Comparison of ENCODE assay signal across 8 cellular contexts in genomic region chr19:1568320-1569019, GRCh38. TPM values are rescaled to one million over a fixed set of nuclear protein-coding genes. Genes with fewer than 3 reads are reported as not detected.
DNase-seq lines count a peak whose midpoint lies in the region; ATAC-seq and TF ChIP-seq lines count a peak whose summit lies in the region.

Gene MEX3D (minus strand): TSS chr19:1568325. CDS start chr19:1568058, 267 bp downstream.

- ATAC-seq in HG03175 (IDR thresholded peaks at IDR 0.05; ENCODE audit: unreplicated experiment) (peak; percentile 64), Panc1 (peak; percentile 82), GM19395 (IDR thresholded peaks at IDR 0.05; ENCODE audit: unreplicated experiment) (no peak)
- peak; percentile 87 to 95 for ATAC-seq in naive thymus-derived CD8-positive, alpha-beta T cell

- H3K27ac ChIP-seq in Panc1 (ENCODE audit: low read length) (no peak within 1 kb of the TSS), esophagus muscularis mucosa (replicated peaks in 1 of 4) (peak within 1 kb of the TSS; percentile 87 to 91 (median 90))

- H3K9me3 ChIP-seq in Panc1 (ENCODE audit: control insufficient read depth, insufficient read depth, low read depth, low read length) (no peaks in the 10 kb centered on the region), esophagus muscularis mucosa (no peaks in the 10 kb centered on the region)

- H3K9me3 Mint-ChIP-seq in activated T-helper 1 cell treated with anti-CD3 and anti-CD28 coated beads, Interleukin-12 subunit alpha, Interleukin-12 subunit beta, Interleukin-2, Interleukin-4 antibody, amounts not matched to agents 30 ng/mL and 10 ng/mL and 1 ng/mL, durations not matched to agents 14 hours and 24 hours and 36 hours: no peaks in the 10 kb centered on the region
- H3K9me3 Mint-ChIP-seq in naive thymus-derived CD8-positive, alpha-beta T cell: no peaks in the 10 kb centered on the region

- TF ChIP-seq CTCF in GM12865 (IDR thresholded peaks at IDR 0.05; ENCODE audit: insufficient read depth, low read depth, low read length, missing control alignments) (no peak), Panc1 (IDR thresholded peaks at IDR 0.05) (no peak), esophagus muscularis mucosa (IDR thresholded peaks at IDR 0.05) (no peak)

- H3K36me3 Mint-ChIP-seq in activated T-helper 1 cell treated with anti-CD3 and anti-CD28 coated beads, Interleukin-12 subunit alpha, Interleukin-12 subunit beta, Interleukin-2, Interleukin-4 antibody, amounts not matched to agents 30 ng/mL and 10 ng/mL and 1 ng/mL, durations not matched to agents 14 hours and 24 hours and 36 hours (ENCODE audit: low read depth): no peaks in the 10 kb centered on the region
- H3K36me3 Mint-ChIP-seq in naive thymus-derived CD8-positive, alpha-beta T cell: no peaks in the 10 kb centered on the region

- no peaks in the 10 kb centered on the region; the same call in 1 of the 2 replicates for H3K4me1 ChIP-seq in Panc1 (ENCODE audit: control insufficient read depth, insufficient read depth, low read length)
- H3K4me1 ChIP-seq in esophagus muscularis mucosa: peaks cover 12 to 38% (median 27%) of the 10 kb centered on the region in 4 donors

- H3K4me3 ChIP-seq in GM12865 (ENCODE audit: low read depth, low read length) (peak within 1 kb of the TSS; percentile 30), Panc1 (ENCODE audit: low read depth in 2 of 2, low read length in 2 of 2) (peak within 1 kb of the TSS; percentile 59 to 63), esophagus muscularis mucosa (peak within 1 kb of the TSS; percentile 76 to 86 (median 78))

- no peak for TF ChIP-seq EP300 in esophagus muscularis mucosa (IDR thresholded peaks at IDR 0.05)

- no peaks in the 10 kb centered on the region for H3K4me1 Mint-ChIP-seq in activated T-helper 1 cell treated with anti-CD3 and anti-CD28 coated beads, Interleukin-12 subunit alpha, Interleukin-12 subunit beta, Interleukin-2, Interleukin-4 antibody, amounts not matched to agents 30 ng/mL and 10 ng/mL and 1 ng/mL, durations not matched to agents 14 hours and 24 hours and 36 hours (ENCODE audit: low read depth)
- peaks cover 4 to 9% (median 5%) of the 10 kb centered on the region in 4 donors for H3K4me1 Mint-ChIP-seq in naive thymus-derived CD8-positive, alpha-beta T cell

- peak within 1 kb of the TSS; percentile 23 for H3K27ac Mint-ChIP-seq in activated T-helper 1 cell treated with anti-CD3 and anti-CD28 coated beads, Interleukin-12 subunit alpha, Interleukin-12 subunit beta, Interleukin-2, Interleukin-4 antibody, amounts not matched to agents 30 ng/mL and 10 ng/mL and 1 ng/mL, durations not matched to agents 14 hours and 24 hours and 36 hours
- peak within 1 kb of the TSS in 3 of 10 donors; percentile 8 to 49 (median 34) for H3K27ac Mint-ChIP-seq in naive thymus-derived CD8-positive, alpha-beta T cell

- 12% methylated on average over 17 of the region's 63 CpGs for WGBS in esophagus muscularis mucosa

- peak within 1 kb of the TSS; percentile 56 for H3K4me3 Mint-ChIP-seq in activated T-helper 1 cell treated with anti-CD3 and anti-CD28 coated beads, Interleukin-12 subunit alpha, Interleukin-12 subunit beta, Interleukin-2, Interleukin-4 antibody, amounts not matched to agents 30 ng/mL and 10 ng/mL and 1 ng/mL, durations not matched to agents 14 hours and 24 hours and 36 hours
- peak within 1 kb of the TSS; percentile 18 to 74 (median 53) for H3K4me3 Mint-ChIP-seq in naive thymus-derived CD8-positive, alpha-beta T cell

- POLR2A ChIA-PET in Panc1 (lab: Charles Lee): no interaction called here
- POLR2A ChIA-PET in naive thymus-derived CD8-positive, alpha-beta T cell (lab: Charles Lee): interaction anchor here (1.1 kb wide), 1 partner anchor 33 kb away, joined by 3 read pairs; no protein-coding TSS in a partner anchor

- H3K27me3 Mint-ChIP-seq in activated T-helper 1 cell treated with anti-CD3 and anti-CD28 coated beads, Interleukin-12 subunit alpha, Interleukin-12 subunit beta, Interleukin-2, Interleukin-4 antibody, amounts not matched to agents 30 ng/mL and 10 ng/mL and 1 ng/mL, durations not matched to agents 14 hours and 24 hours and 36 hours (ENCODE audit: insufficient read depth): peaks cover 18% of the 10 kb centered on the region
- H3K27me3 Mint-ChIP-seq in naive thymus-derived CD8-positive, alpha-beta T cell: peaks cover 0 to 4% (median 0%) of the 10 kb centered on the region in 5 donors

- H3K27me3 ChIP-seq in Panc1 (ENCODE audit: control insufficient read depth, insufficient read depth, low read length) (no peaks in the 10 kb centered on the region), esophagus muscularis mucosa (no peaks in the 10 kb centered on the region)

- TF ChIP-seq POLR2A in esophagus muscularis mucosa (IDR thresholded peaks at IDR 0.05; ENCODE audit: low read depth): no peak

- no peaks in the 10 kb centered on the region; the same call in 1 of the 2 replicates for H3K36me3 ChIP-seq in Panc1 (ENCODE audit: control insufficient read depth, insufficient read depth, low read length)
- H3K36me3 ChIP-seq in esophagus muscularis mucosa: peaks cover 0 to 3% (median 0%) of the 10 kb centered on the region in 4 donors

- intact Hi-C loops in Panc1 (cut with micrococcal nuclease; ENCODE audit: unreplicated experiment) (no loop called here), esophagus muscularis mucosa (cut with DNase I) (loop anchor here (5.0 kb wide), 1 partner anchor 34 kb away; no protein-coding TSS in a partner anchor)
- intact Hi-C loops in activated T-helper 1 cell treated with anti-CD3 and anti-CD28 coated beads, Interleukin-12 subunit alpha, Interleukin-12 subunit beta, Interleukin-2, Interleukin-4 antibody, amounts not matched to agents 30 ng/mL and 10 ng/mL and 1 ng/mL, durations not matched to agents 14 hours and 24 hours and 36 hours (cut with micrococcal nuclease): loop anchor here (1.0 to 2.0 kb wide), 2 partner anchors 22 to 244 kb away; partner anchors contain the start of gene ATP8B3

- CTCF ChIA-PET in Panc1 (lab: Charles Lee): interaction anchor here (0.6 kb wide), 1 partner anchor 291 kb away, joined by 5 read pairs; no protein-coding TSS in a partner anchor

- in situ Hi-C loops in Panc1 (cut with HindIII; ENCODE audit: low pct_unique_long_range_greater_than_20kb, low sequenced_read_pairs): no loop called here

- BruUV-seq in Panc1 (replicated peaks; lab: Mats Ljungman, UMichigan): no TSS peak

- peak; percentile 86 for DNase-seq in GM12865 (ENCODE audit: low read depth)
- no peak for DNase-seq in Panc1 (ENCODE audit: low read depth, low spot score)
- peak; percentile 67 for DNase-seq in activated T-helper 1 cell treated with anti-CD3 and anti-CD28 coated beads, Interleukin-12 subunit alpha, Interleukin-12 subunit beta, Interleukin-2, Interleukin-4 antibody, amounts not matched to agents 30 ng/mL and 10 ng/mL and 1 ng/mL, durations not matched to agents 14 hours and 24 hours and 36 hours (ENCODE audit: low spot score)
- no peak for DNase-seq in esophagus muscularis mucosa (ENCODE audit: extremely low spot score)
- peak; percentile 62 to 98 (median 82) for DNase-seq in naive thymus-derived CD8-positive, alpha-beta T cell
- DNase-seq in stimulated activated CD8-positive, alpha-beta memory T cell treated with anti-CD3 and anti-CD28 coated beads, Interleukin-7, amount 100 ng/mL, for 48 hours (ENCODE audit: extremely low read depth in 1 of 2, low read depth in 1 of 2): peak; percentile 59 to 63

RNA-seq across cellular contexts. Expression of gene MEX3D, which starts in this region (rescaled TPM):
- 73.7 TPM for total RNA-seq in Panc1 (2021; ENCODE audit: unreplicated experiment)
- polyA plus RNA-seq in Panc1 (2012; ENCODE audit: insufficient read length): 62.0 TPM
- 14.6 and 15.0 TPM in 2 replicates for total RNA-seq in activated T-helper 1 cell treated with anti-CD3 and anti-CD28 coated beads, Interleukin-12 subunit alpha, Interleukin-12 subunit beta, Interleukin-2, Interleukin-4 antibody, amounts not matched to agents 30 ng/mL and 10 ng/mL and 1 ng/mL, durations not matched to agents 14 hours and 24 hours and 36 hours
- 10 to 100 TPM; 21.6 to 64.4 (median 47.5) TPM for total RNA-seq in esophagus muscularis mucosa
- 1 to 10 TPM; 3.0 to 4.4 TPM for total RNA-seq in naive thymus-derived CD8-positive, alpha-beta T cell
- under 1 TPM in 1 of 3 donors, not detected in 2; 0.08 TPM for polyA plus RNA-seq in naive thymus-derived CD8-positive, alpha-beta T cell

Comparison
In these comparisons a context has a peak if more than half of its experiments do, and no peak if none do; other contexts are left out.
1. DNase-seq: peak in GM12865 (single experiment), activated T-helper 1 cell treated with anti-CD3 and anti-CD28 coated beads, Interleukin-12 subunit alpha, Interleukin-12 subunit beta, Interleukin-2, Interleukin-4 antibody, amounts not matched to agents 30 ng/mL and 10 ng/mL and 1 ng/mL, durations not matched to agents 14 hours and 24 hours and 36 hours (single experiment), naive thymus-derived CD8-positive, alpha-beta T cell (10 of 10) and stimulated activated CD8-positive, alpha-beta memory T cell treated with anti-CD3 and anti-CD28 coated beads, Interleukin-7, amount 100 ng/mL, for 48 hours (2 of 2); none in Panc1 (single experiment) and esophagus muscularis mucosa (single experiment).
2. Peak in every context shown above with its lines, with median percentiles within 50 percentile points of each other: H3K4me3 ChIP-seq.